8 cellular contexts compared by ENCODE assay signal in genomic region chr20:8043687-8044278, GRCh38. TPM values are rescaled to one million over a fixed set of nuclear protein-coding genes. Genes with fewer than 3 reads are reported as not detected.
DNase-seq lines count a peak whose midpoint lies in the region; ATAC-seq, FAIRE-seq and TF ChIP-seq lines count a peak whose summit lies in the region.

No MANE protein-coding gene starts in this region.

- TF ChIP-seq POLR2A in thyroid gland (IDR thresholded peaks at IDR 0.05) = no peak

- BruUV-seq in mammary epithelial cell (replicated peaks; lab: Mats Ljungman, UMichigan) = no TSS peak

- H3K9me3 Mint-ChIP-seq in activated CD8-positive, alpha-beta memory T cell treated with anti-CD3 and anti-CD28 coated beads, Interleukin-2, amount 10 ng/mL, durations not matched to agents 7 days and 5 days (ENCODE audit: low read depth) = no peaks in the 10 kb centered on the region

- H3K9me3 ChIP-seq in mammary epithelial cell (replicated peaks; ENCODE audit: insufficient read depth, low read length) (no peaks in the 10 kb centered on the region), kidney (ENCODE audit: control insufficient read depth in 1 of 2, low read length in 2 of 2) (no peaks in the 10 kb centered on the region), thyroid gland (no peaks in the 10 kb centered on the region)

- CTCF ChIA-PET in activated CD8-positive, alpha-beta memory T cell treated with anti-CD3 and anti-CD28 coated beads, Interleukin-2, amount 10 ng/mL, durations not matched to agents 7 days and 5 days (lab: Charles Lee) = interaction anchor here (0.7 to 4.1 kb wide), 23 partner anchors 9 to 706 kb away, joined by 3 to 58 read pairs (median 4); partner anchors contain the start of genes PLCB1 and TMX4
- CTCF ChIA-PET in mammary epithelial cell (lab: Charles Lee; ENCODE audit: low non-redundant PET) = interaction anchor here (0.5 to 1.0 kb wide), 7 partner anchors 13 to 678 kb away, joined by 3 to 6 read pairs (median 5); no protein-coding TSS in a partner anchor

- peak; percentile 64 for ATAC-seq in activated CD8-positive, alpha-beta memory T cell treated with anti-CD3 and anti-CD28 coated beads, Interleukin-2, amount 10 ng/mL, durations not matched to agents 7 days and 5 days
- ATAC-seq in GM21528 (IDR thresholded peaks at IDR 0.05; ENCODE audit: low FRiP score, unreplicated experiment) = peak; percentile 79

- H3K27ac ChIP-seq in mammary epithelial cell (ENCODE audit: insufficient read depth, low read depth, low read length) (no peak overlapping the region), kidney (ENCODE audit: low read depth in 2 of 2, low read length in 2 of 2) (no peak overlapping the region), thyroid gland (no peak overlapping the region)

- peaks cover 23% of the 10 kb centered on the region for H3K27me3 Mint-ChIP-seq in activated CD8-positive, alpha-beta memory T cell treated with anti-CD3 and anti-CD28 coated beads, Interleukin-2, amount 10 ng/mL, durations not matched to agents 7 days and 5 days

- no peaks in the 10 kb centered on the region for H4K20me1 ChIP-seq in mammary epithelial cell (ENCODE audit: insufficient read depth, low read length)

- peaks cover 6% of the 10 kb centered on the region for H3K27me3 ChIP-seq in mammary epithelial cell (ENCODE audit: insufficient read depth, low read length)
- H3K27me3 ChIP-seq in thyroid gland = no peaks in the 10 kb centered on the region

- H3K4me3 ChIP-seq in mammary epithelial cell (replicated peaks in 1 of 3; ENCODE audit: insufficient read depth in 1 of 3, low read depth in 2 of 3, low read length in 3 of 3) (no peak overlapping the region), kidney (ENCODE audit: low read length in 2 of 2) (no peak overlapping the region), thyroid gland (replicated peaks in 1 of 3) (no peak overlapping the region)

- no peaks in the 10 kb centered on the region for H3K36me3 ChIP-seq in mammary epithelial cell (ENCODE audit: insufficient read depth, low read length)
- H3K36me3 ChIP-seq in kidney (ENCODE audit: control insufficient read depth in 1 of 2, insufficient read depth in 2 of 2, low read length in 2 of 2) = no peaks in the 10 kb centered on the region
- no peaks in the 10 kb centered on the region for H3K36me3 ChIP-seq in thyroid gland

- no peak overlapping the region for H3K4me2 ChIP-seq in mammary epithelial cell (ENCODE audit: insufficient read depth, low read depth, low read length)

- TF ChIP-seq CTCF in mammary epithelial cell (conservative IDR thresholded peaks at IDR 0.05 in 1 of 2, IDR thresholded peaks at IDR 0.05 in 1 of 2; ENCODE audit: extremely low read depth in 1 of 2, insufficient read depth in 1 of 2, low read depth in 1 of 2, low read length in 2 of 2) (peak; percentile 60 to 65), kidney (IDR thresholded peaks at IDR 0.05; ENCODE audit: borderline replicate concordance, extremely low read depth, insufficient read depth) (peak; percentile 64), thyroid gland (IDR thresholded peaks at IDR 0.05) (peak; percentile 47 to 77 (median 67))

- H3K27ac Mint-ChIP-seq in activated CD8-positive, alpha-beta memory T cell treated with anti-CD3 and anti-CD28 coated beads, Interleukin-2, amount 10 ng/mL, durations not matched to agents 7 days and 5 days = no peak overlapping the region

- H3K4me3 Mint-ChIP-seq in activated CD8-positive, alpha-beta memory T cell treated with anti-CD3 and anti-CD28 coated beads, Interleukin-2, amount 10 ng/mL, durations not matched to agents 7 days and 5 days = no peak overlapping the region

- in situ Hi-C loops in mammary epithelial cell (cut with MboI; ENCODE audit: low sequenced_read_pairs in 2 of 2) = loop anchor here in 1 of 2 donors (10.0 kb wide), 1 partner anchor 681 kb away; no protein-coding TSS in a partner anchor

- DNase-seq in activated CD8-positive, alpha-beta memory T cell treated with anti-CD3 and anti-CD28 coated beads, Interleukin-2, amount 10 ng/mL, durations not matched to agents 7 days and 5 days = no peak
- no peak for DNase-seq in activated CD8-positive, alpha-beta memory T cell treated with anti-CD3 and anti-CD28 coated beads for 24 hours
- DNase-seq in HT-29 (ENCODE audit: low spot score) (peak; percentile 84), NCI-H82 treated with DMSO at 0.1 percent for 48 hours (lab: John Stamatoyannopoulos, UW; ENCODE audit: unreplicated experiment) (peak; percentile 59), mammary epithelial cell (peak; percentile 53), kidney (no peak), thyroid gland (no peak)

- dilution Hi-C loops in mammary epithelial cell (cut with HindIII; ENCODE audit: low sequenced_read_pairs) = no loop called here

- H3K9ac ChIP-seq in mammary epithelial cell (ENCODE audit: insufficient read depth, low read length) (no peak overlapping the region), kidney (ENCODE audit: low read length in 2 of 2) (no peak overlapping the region)

- WGBS in mammary epithelial cell (ENCODE audit: low coverage, missing lambda C conversion rate) = 27% methylated on average over 13 of the region's 13 CpGs
- WGBS in thyroid gland, 2 donors = 33 to 35% methylated on average over 13 of the region's 13 CpGs

- no peaks in the 10 kb centered on the region for H3K79me2 ChIP-seq in mammary epithelial cell (ENCODE audit: insufficient read depth, low read length)

- no peak overlapping the region for H2AFZ ChIP-seq in mammary epithelial cell (ENCODE audit: low read depth, low read length)

- no peaks in the 10 kb centered on the region for H3K36me3 Mint-ChIP-seq in activated CD8-positive, alpha-beta memory T cell treated with anti-CD3 and anti-CD28 coated beads, Interleukin-2, amount 10 ng/mL, durations not matched to agents 7 days and 5 days

- H3K4me1 Mint-ChIP-seq in activated CD8-positive, alpha-beta memory T cell treated with anti-CD3 and anti-CD28 coated beads, Interleukin-2, amount 10 ng/mL, durations not matched to agents 7 days and 5 days = peaks cover 2% of the 10 kb centered on the region

- no peaks in the 10 kb centered on the region for H3K4me1 ChIP-seq in mammary epithelial cell (ENCODE audit: insufficient read depth, low read length)
- H3K4me1 ChIP-seq in kidney (ENCODE audit: control insufficient read depth in 1 of 2, insufficient read depth in 1 of 2, low read depth in 1 of 2, low read length in 2 of 2) = no peaks in the 10 kb centered on the region
- no peaks in the 10 kb centered on the region for H3K4me1 ChIP-seq in thyroid gland

- intact Hi-C loops in mammary epithelial cell (cut with micrococcal nuclease) = loop anchor here (1.0 to 2.0 kb wide), 2 partner anchors 345 to 678 kb away; no protein-coding TSS in a partner anchor
- intact Hi-C loops in kidney (cut with DNase I) = no loop called here
- intact Hi-C loops in thyroid gland (cut with DNase I) = no loop called here

- FAIRE-seq in kidney (lab: Jason Lieb, UNC) = peak; percentile 88

RNA-seq across cellular contexts. Expression of gene TMX4, which starts 24.2 kb away (rescaled TPM):
- total RNA-seq in activated CD8-positive, alpha-beta memory T cell treated with anti-CD3 and anti-CD28 coated beads, Interleukin-2, amount 10 ng/mL, durations not matched to agents 7 days and 5 days = 10 to 100 TPM; 46.1 to 48.2 TPM
- total RNA-seq in HT-29 (2014; rRNA removed; shearing (Covaris generic)) = 9.4 and 10.1 TPM in 2 replicates
- 10 to 100 TPM; 30.2 to 38.3 TPM for total RNA-seq in mammary epithelial cell
- polyA plus RNA-seq in mammary epithelial cell = 13.3 TPM
- 8.9 TPM for polyA minus RNA-seq in mammary epithelial cell
- total RNA-seq in kidney = 90.8 TPM
- 20.7 TPM for polyA plus RNA-seq in kidney (ENCODE audit: insufficient read depth, low read depth, low replicate concordance)
- 10 to 100 TPM; 49.0 to 63.8 (median 57.9) TPM for total RNA-seq in thyroid gland

Comparison
In these comparisons a context has a peak if more than half of its experiments do, and no peak if none do; other contexts are left out.
1. DNase-seq: peak in HT-29 (single experiment), NCI-H82 treated with DMSO at 0.1 percent for 48 hours (single experiment) and mammary epithelial cell (single experiment); none in activated CD8-positive, alpha-beta memory T cell treated with anti-CD3 and anti-CD28 coated beads, Interleukin-2, amount 10 ng/mL, durations not matched to agents 7 days and 5 days (single experiment), activated CD8-positive, alpha-beta memory T cell treated with anti-CD3 and anti-CD28 coated beads for 24 hours (single experiment), kidney (single experiment) and thyroid gland (0 of 2).
2. Peak in every context shown above with its lines, with median percentiles within 50 percentile points of each other: CTCF ChIP-seq.